1 cellular context compared by ENCODE assay signal in the genomic region with DNA sequence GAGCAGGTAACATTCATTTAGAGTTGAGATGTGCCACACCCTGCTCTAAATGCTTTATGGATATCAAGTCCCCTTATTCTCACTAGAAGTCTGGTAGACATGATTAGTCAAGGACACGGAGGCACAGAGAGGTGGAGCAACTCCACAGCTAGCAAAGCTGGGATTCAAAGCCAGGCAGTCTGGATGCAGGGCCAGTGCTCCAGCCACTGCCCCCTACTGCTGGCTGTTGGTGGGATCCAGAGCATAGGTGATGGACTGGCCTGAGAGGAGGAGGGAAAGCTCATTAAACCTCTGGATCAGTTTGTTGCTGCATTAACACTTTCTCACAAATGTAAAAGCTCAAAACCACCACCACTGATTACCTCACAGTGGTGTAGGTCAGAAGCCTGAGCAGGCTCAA.
TF ChIP-seq lines count a peak whose summit lies in the region.

No MANE protein-coding gene starts in this region.

TF ChIP-seq in HepG2, 621 proteins besides CTCF, POLR2A, EP300 and RAD21:
- TF ChIP-seq CREB1 (IDR thresholded peaks at IDR 0.05) (no peak), CREB1 (CRISPR knock-in tag; IDR thresholded peaks at IDR 0.05) (no peak), STAG1 (CRISPR knock-in tag; IDR thresholded peaks at IDR 0.05) (peak; percentile 28), ZNF768 (CRISPR knock-in tag; IDR thresholded peaks at IDR 0.05) (peak; percentile 42; the same call in 1 of the 2 replicates)
